In the genomic region with DNA sequence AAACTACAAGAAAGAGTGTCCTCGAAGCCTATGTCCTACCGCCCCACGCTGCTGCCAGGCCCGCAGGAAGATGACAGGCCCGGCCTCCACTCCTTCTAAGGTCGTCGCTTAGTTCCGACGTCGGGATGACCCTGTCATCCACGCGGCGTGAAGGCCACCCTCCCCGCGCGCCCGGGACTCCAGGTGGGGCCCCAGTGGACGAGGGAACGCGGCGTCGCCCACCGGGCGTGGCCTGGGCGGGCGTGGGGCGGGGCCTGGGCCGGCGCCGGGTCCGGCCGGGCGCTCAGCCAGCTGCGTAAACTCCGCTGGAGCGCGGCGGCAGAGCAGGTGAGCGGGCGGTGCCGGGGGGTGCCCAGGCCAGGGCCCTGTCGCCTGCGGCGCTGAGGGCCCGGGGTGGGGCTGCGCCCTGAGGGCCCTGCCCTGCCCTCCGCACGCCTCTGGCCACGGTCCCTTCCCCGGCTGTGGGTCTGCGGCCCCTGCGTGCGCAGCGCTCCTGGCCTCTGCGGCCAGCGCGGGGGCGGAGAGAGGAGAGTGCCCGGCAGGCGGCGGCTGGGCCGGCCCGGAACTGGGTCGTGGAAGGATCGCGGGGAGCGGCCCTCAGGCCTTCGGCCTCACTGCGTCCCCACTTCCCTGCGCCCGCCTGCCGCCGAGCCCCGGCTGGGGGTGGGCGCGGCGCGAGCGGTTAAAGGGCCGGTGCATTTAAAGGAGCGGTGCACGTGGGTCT, we compare ENCODE assay signal across 8 cellular contexts. TPM values are rescaled to one million over a fixed set of nuclear protein-coding genes. Genes with fewer than 3 reads are reported as not detected.
A peak's percentile ranks its signal among the peaks of the same experiment; 100 is the strongest.
DNase-seq lines count a peak whose midpoint lies in the region; FAIRE-seq and TF ChIP-seq lines count a peak whose summit lies in the region.

PSEN2 (plus strand) TSS at position 294 of the 724 bp plus-strand sequence. CDS start 11,292 bp downstream, outside the sequence.

- intact Hi-C loops in T-helper 1 cell treated with Interleukin-12 subunit alpha and Interleukin-12 subunit beta and Interleukin-4 antibody, amounts not matched to agents 30 ng/mL and 1 ng/mL, for 36 hours (cut with micrococcal nuclease) = loop anchor here (1.0 kb wide), 3 partner anchors 12 to 192 kb away; partner anchors contain the start of gene COQ8A

- no peak for FAIRE-seq in H54 (lab: Jason Lieb, UNC)

- DNase-seq in GM10248 (ENCODE audit: extremely low spot score) (peak; percentile 88), H54 (ENCODE audit: insufficient read length, low spot score) (peak; percentile 75), MG63 (peak; percentile 85), astrocyte of the hippocampus (ENCODE audit: low read depth, low spot score) (peak; percentile 79), hippocampal formation (lab: John Stamatoyannopoulos, UW) (peak; percentile 20 to 50), retinal pigment epithelial cell (ENCODE audit: low read depth) (no peak), foreskin melanocyte (no peak)

- H3K27me3 ChIP-seq in MG63 = no peaks in the 10 kb centered on the region

- no peaks in the 10 kb centered on the region; the same call in none of the 2 replicates for H3K9me3 ChIP-seq in MG63

- TF ChIP-seq POLR2A in H54 (IDR thresholded peaks at IDR 0.05; ENCODE audit: low read depth, low read length) = peak; percentile 46; the same call in 1 of the 2 replicates

- POLR2A ChIA-PET in GM10248 (lab: Yijun Ruan, JAX) = no interaction called here

- no peaks in the 10 kb centered on the region; the same call in 1 of the 2 replicates for H3K36me3 ChIP-seq in MG63

- H3K4me3 ChIP-seq in MG63 (peak within 1 kb of the TSS; percentile 75), retinal pigment epithelial cell (ENCODE audit: low read length) (peak within 1 kb of the TSS; percentile 62)

- TF ChIP-seq CTCF in GM10248 (IDR thresholded peaks at IDR 0.05; ENCODE audit: control extremely low read depth, extremely low read depth, low read depth, missing control alignments) (no peak), retinal pigment epithelial cell (conservative IDR thresholded peaks at IDR 0.05; ENCODE audit: low read depth, low read length) (no peak)

- CTCF ChIA-PET in GM10248 (lab: Yijun Ruan, JAX) = interaction anchor here (0.9 to 1.4 kb wide), 4 partner anchors 12 to 237 kb away, joined by 3 read pairs; no protein-coding TSS in a partner anchor

RNA-seq across cellular contexts. Expression of gene PSEN2, which starts in this region (rescaled TPM):
- total RNA-seq in MG63 (2014; rRNA removed; shearing (Covaris generic); ENCODE audit: low replicate concordance) = 25.1 and 37.2 TPM in 2 replicates
- 12.8 and 14.7 TPM in 2 replicates for total RNA-seq in T-helper 1 cell treated with Interleukin-12 subunit alpha and Interleukin-12 subunit beta and Interleukin-4 antibody, amounts not matched to agents 30 ng/mL and 1 ng/mL, for 36 hours

Comparison
In these comparisons a context has a peak if more than half of its experiments do, and no peak if none do; other contexts are left out.
1. DNase-seq: peak in GM10248 (single experiment), H54 (single experiment), MG63 (single experiment), astrocyte of the hippocampus (single experiment) and hippocampal formation (2 of 2); none in retinal pigment epithelial cell (single experiment) and foreskin melanocyte (single experiment).